In the genomic region with DNA sequence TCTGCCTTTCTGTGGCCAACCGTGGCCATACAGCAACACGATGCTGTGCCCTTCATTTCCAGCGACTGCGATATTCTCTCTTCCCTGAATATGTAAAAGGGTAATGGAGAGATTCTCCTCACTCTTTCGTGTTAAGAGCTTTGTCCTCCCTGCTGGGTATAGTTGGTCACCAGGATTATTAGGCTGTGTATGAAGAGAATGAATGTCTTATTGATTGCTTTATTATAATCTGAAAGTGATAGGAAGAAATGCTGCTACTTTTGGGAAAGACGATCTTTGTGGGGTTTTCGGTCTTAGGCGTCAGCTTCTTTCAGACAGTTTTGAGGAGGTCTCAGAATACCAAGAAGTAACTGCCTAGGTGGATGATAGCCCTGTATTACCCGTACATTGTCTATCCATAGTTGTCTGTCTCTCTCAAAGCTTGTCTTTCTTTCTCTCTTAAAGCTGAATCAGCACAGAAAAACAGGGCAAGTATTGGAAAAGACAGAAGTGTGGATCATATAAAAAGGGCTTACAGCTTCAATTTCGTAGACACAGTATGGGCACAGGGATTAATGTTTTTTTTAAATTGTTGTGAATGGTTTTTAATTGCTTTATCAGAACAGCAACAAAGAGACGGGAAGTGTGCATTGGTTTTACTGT, we compare ENCODE assay signal across 8 cellular contexts. TPM values are rescaled to one million over a fixed set of nuclear protein-coding genes. Genes with fewer than 3 reads are reported as not detected.
DNase-seq lines count a peak whose midpoint lies in the region; FAIRE-seq and TF ChIP-seq lines count a peak whose summit lies in the region.

No MANE protein-coding gene starts in this region.

- H3K4me1 ChIP-seq in NT2/D1 (ENCODE audit: insufficient read depth, insufficient read length) (no peaks in the 10 kb centered on the region), ectodermal cell (ENCODE audit: control insufficient read depth, insufficient read depth, low read length) (peaks cover 5% of the 10 kb centered on the region)

- FAIRE-seq in RCC 7860 (lab: Jason Lieb, UNC) = no peak

- peak overlapping the region; percentile 86 for H3K9ac ChIP-seq in NT2/D1 (ENCODE audit: insufficient read length, low read depth)

- H3K4me3 Mint-ChIP-seq in neural crest cell = peak overlapping the region; percentile 89

- H3K27me3 ChIP-seq in NT2/D1 (ENCODE audit: insufficient read depth, insufficient read length) (no peaks in the 10 kb centered on the region), ectodermal cell (ENCODE audit: control insufficient read depth, insufficient read depth, low read length, poor library complexity, severe bottlenecking) (no peaks in the 10 kb centered on the region)

- H3K4me3 ChIP-seq in GM12865 (ENCODE audit: low read depth, low read length) (peak overlapping the region; percentile 87), NT2/D1 (ENCODE audit: insufficient read length, low read depth) (peak overlapping the region; percentile 80), ectodermal cell (ENCODE audit: insufficient read depth, low read depth, low read length) (peak overlapping the region; percentile 58)

- TF ChIP-seq CTCF in GM12865 (IDR thresholded peaks at IDR 0.05; ENCODE audit: insufficient read depth, low read depth, low read length, missing control alignments) (no peak), neural crest cell (conservative IDR thresholded peaks at IDR 0.05) (no peak)

- H3K9me3 ChIP-seq in NT2/D1 (ENCODE audit: insufficient read depth, low read length) (no peaks in the 10 kb centered on the region), ectodermal cell (ENCODE audit: control insufficient read depth, low read length) (no peaks in the 10 kb centered on the region)

- WGBS in ectodermal cell, 2 experiments = 18 to 21% methylated on average over 11 of the region's 11 CpGs

- H3K27ac ChIP-seq in ectodermal cell (ENCODE audit: insufficient read depth, low read depth, low read length, poor library complexity, severe bottlenecking) = no peak overlapping the region

- DNase-seq in GM12865 (ENCODE audit: low read depth) (no peak), NT2/D1 (ENCODE audit: low read depth, low spot score) (no peak), neural crest cell (ENCODE audit: low read depth, low spot score) (no peak), activated gamma-delta T cell treated with Interleukin-2 at 50 U/mL for 16 hours (no peak), AG08396 (ENCODE audit: low spot score) (no peak), RCC 7860 (ENCODE audit: low spot score) (no peak), KG1 (lab: John Stamatoyannopoulos, UW) (no peak)

- no peaks in the 10 kb centered on the region for H3K9me3 Mint-ChIP-seq in neural crest cell

- peak overlapping the region; percentile 55 for H3K27ac Mint-ChIP-seq in neural crest cell (ENCODE audit: unreplicated experiment)

- peaks cover 24% of the 10 kb centered on the region for H3K4me1 Mint-ChIP-seq in neural crest cell

- peaks cover 6% of the 10 kb centered on the region for H3K27me3 Mint-ChIP-seq in neural crest cell (ENCODE audit: low read depth)

- no peaks in the 10 kb centered on the region for H3K36me3 Mint-ChIP-seq in neural crest cell (ENCODE audit: low read depth)

- H3K36me3 ChIP-seq in NT2/D1 (ENCODE audit: insufficient read depth, insufficient read length, low read length) (no peaks in the 10 kb centered on the region), ectodermal cell (ENCODE audit: control insufficient read depth, insufficient read depth, low read length) (no peaks in the 10 kb centered on the region)

RNA-seq across cellular contexts. Expression of gene AHCYL2, which starts 1.2 kb away (rescaled TPM):
- 28.7 TPM for polyA plus RNA-seq in ectodermal cell (2013, experiment 1 of 4)
- polyA plus RNA-seq in ectodermal cell (2013, experiment 2 of 4) = 25.8 TPM
- polyA plus RNA-seq in ectodermal cell (2013, experiment 3 of 4) = 22.8 TPM
- polyA plus RNA-seq in ectodermal cell (2013, experiment 4 of 4) = 24.2 TPM
- 18.7 and 19.1 TPM in 2 replicates for total RNA-seq in neural crest cell

RNA-seq across cellular contexts. Expression of gene SMO, which starts 37.6 kb away (rescaled TPM):
- 115 TPM for polyA plus RNA-seq in ectodermal cell (2013, experiment 1 of 4)
- 122 TPM for polyA plus RNA-seq in ectodermal cell (2013, experiment 2 of 4)
- 92.1 TPM for polyA plus RNA-seq in ectodermal cell (2013, experiment 3 of 4)
- 101 TPM for polyA plus RNA-seq in ectodermal cell (2013, experiment 4 of 4)
- 104 and 119 TPM in 2 replicates for total RNA-seq in neural crest cell
